9 cellular contexts compared by ENCODE assay signal in genomic region chr4:180057198-180057821, GRCh38.
DNase-seq lines count a peak whose midpoint lies in the region; ATAC-seq, FAIRE-seq and TF ChIP-seq lines count a peak whose summit lies in the region.
"Had no signal": no experiment of that assay in that cellular context is flagged by ENCODE, and none has a peak within 500 bp of the region (broad histone marks: within the 10 kb centered on the region; RNA-seq: fewer than 3 reads in every experiment).

No MANE protein-coding gene starts in this region.

- H3K27ac Mint-ChIP-seq in astrocyte (ENCODE audit: unreplicated experiment): no peak overlapping the region
- H3K27ac Mint-ChIP-seq in naive thymus-derived CD4-positive, alpha-beta T cell: peak overlapping the region in 1 of 9 donors; percentile 40

- FAIRE-seq in astrocyte (lab: Jason Lieb, UNC): no peak

- H2AFZ ChIP-seq in astrocyte (ENCODE audit: low read depth, low read length): peak overlapping the region; percentile 94

- CTCF ChIA-PET in naive thymus-derived CD4-positive, alpha-beta T cell (lab: Charles Lee): no interaction called here

- no peak for TF ChIP-seq CTCF in astrocyte (IDR thresholded peaks at IDR 0.05; ENCODE audit: insufficient read depth, low read depth, low read length)

- H3K27me3 Mint-ChIP-seq in astrocyte (ENCODE audit: low read depth, unreplicated experiment): peaks cover 27% of the 10 kb centered on the region
- H3K27me3 Mint-ChIP-seq in naive thymus-derived CD4-positive, alpha-beta T cell: peaks cover 35 to 56% (median 42%) of the 10 kb centered on the region in 5 donors

- DNase-seq in ELF-1 (ENCODE audit: low read depth, low spot score): peak; percentile 27
- DNase-seq in Jurkat, Clone E6-1 (ENCODE audit: low read depth, low spot score): peak; percentile 3
- DNase-seq in astrocyte (ENCODE audit: low read depth): no peak
- no peak for DNase-seq in naive thymus-derived CD4-positive, alpha-beta T cell
- DNase-seq in NCI-H2196 (lab: John Stamatoyannopoulos, UW; ENCODE audit: unreplicated experiment): no peak
- no peak for DNase-seq in activated CD4-positive, alpha-beta T cell treated with anti-CD3 and anti-CD28 coated beads for 4 hours

- no peaks in the 10 kb centered on the region for H3K79me2 ChIP-seq in astrocyte (ENCODE audit: insufficient read depth, low read length)

- H3K36me3 Mint-ChIP-seq in astrocyte (ENCODE audit: low read depth, unreplicated experiment): no peaks in the 10 kb centered on the region
- H3K36me3 Mint-ChIP-seq in naive thymus-derived CD4-positive, alpha-beta T cell: peaks cover 0 to 4% (median 0%) of the 10 kb centered on the region in 5 donors

- H3K9ac ChIP-seq in astrocyte (ENCODE audit: low read length): no peak overlapping the region

- H3K27me3 ChIP-seq in astrocyte (ENCODE audit: insufficient read depth, low read length): peaks cover 21% of the 10 kb centered on the region
- H3K27me3 ChIP-seq in naive thymus-derived CD4-positive, alpha-beta T cell (ENCODE audit: control insufficient read depth in 2 of 2, insufficient read depth in 2 of 2, low read length in 2 of 2): peaks cover 0 to 6% of the 10 kb centered on the region in 2 donors

- peak overlapping the region; percentile 97 for H3K4me2 ChIP-seq in astrocyte (ENCODE audit: low read length)

- no peak for ATAC-seq in naive thymus-derived CD4-positive, alpha-beta T cell
- ATAC-seq in HG03460 (IDR thresholded peaks at IDR 0.05; ENCODE audit: unreplicated experiment) (no peak), GM19467 (IDR thresholded peaks at IDR 0.05; ENCODE audit: unreplicated experiment) (no peak)

- H4K20me1 ChIP-seq in astrocyte (ENCODE audit: insufficient read depth, low read length): no peaks in the 10 kb centered on the region

- H3K36me3 ChIP-seq in astrocyte (ENCODE audit: insufficient read depth, low read length): no peaks in the 10 kb centered on the region
- no peaks in the 10 kb centered on the region for H3K36me3 ChIP-seq in naive thymus-derived CD4-positive, alpha-beta T cell (ENCODE audit: control insufficient read depth in 2 of 3, insufficient read depth in 3 of 3, low read length in 3 of 3)

- H3K4me1 Mint-ChIP-seq in astrocyte (ENCODE audit: low read depth, unreplicated experiment): peaks cover 6% of the 10 kb centered on the region
- H3K4me1 Mint-ChIP-seq in naive thymus-derived CD4-positive, alpha-beta T cell: peaks cover 0 to 15% (median 10%) of the 10 kb centered on the region in 7 donors

- H3K4me3 ChIP-seq in Jurkat, Clone E6-1 (ENCODE audit: low read length): no peak overlapping the region
- H3K4me3 ChIP-seq in astrocyte (ENCODE audit: insufficient read depth, low read depth, low read length): peak overlapping the region; percentile 61
- no peak overlapping the region for H3K4me3 ChIP-seq in naive thymus-derived CD4-positive, alpha-beta T cell (ENCODE audit: low read length)

- peak overlapping the region; percentile 80 for H3K4me3 Mint-ChIP-seq in astrocyte (ENCODE audit: unreplicated experiment)
- peak overlapping the region in 8 of 10 donors; percentile 16 to 71 (median 54) for H3K4me3 Mint-ChIP-seq in naive thymus-derived CD4-positive, alpha-beta T cell

- intact Hi-C loops in naive thymus-derived CD4-positive, alpha-beta T cell (cut with micrococcal nuclease): no loop called here

- H3K4me1 ChIP-seq in astrocyte (ENCODE audit: insufficient read depth, low read length): peaks cover 10% of the 10 kb centered on the region
- no peaks in the 10 kb centered on the region for H3K4me1 ChIP-seq in naive thymus-derived CD4-positive, alpha-beta T cell (ENCODE audit: control insufficient read depth in 2 of 2, insufficient read depth in 2 of 2, low read length in 2 of 2)

- H3K9me3 ChIP-seq in astrocyte (ENCODE audit: insufficient read depth, low read depth, low read length): no peaks in the 10 kb centered on the region
- H3K9me3 ChIP-seq in naive thymus-derived CD4-positive, alpha-beta T cell (ENCODE audit: control insufficient read depth in 2 of 3, low read length in 3 of 3): no peaks in the 10 kb centered on the region

- POLR2A ChIA-PET in naive thymus-derived CD4-positive, alpha-beta T cell (lab: Charles Lee): no interaction called here

- no peaks in the 10 kb centered on the region for H3K9me3 Mint-ChIP-seq in astrocyte (ENCODE audit: unreplicated experiment)
- H3K9me3 Mint-ChIP-seq in naive thymus-derived CD4-positive, alpha-beta T cell: peaks cover 0 to 8% (median 4%) of the 10 kb centered on the region in 11 donors

- H3K27ac ChIP-seq in astrocyte (ENCODE audit: low read depth, low read length): no peak overlapping the region
- H3K27ac ChIP-seq in naive thymus-derived CD4-positive, alpha-beta T cell (ENCODE audit: low read depth, low read length): no peak overlapping the region
- H3K27ac ChIP-seq: skin epidermis had no signal

Comparison
In these comparisons a context has a peak if more than half of its experiments do, and no peak if none do; other contexts are left out.
1. DNase-seq: peak in ELF-1 (single experiment) and Jurkat, Clone E6-1 (single experiment); none in astrocyte (single experiment), naive thymus-derived CD4-positive, alpha-beta T cell (0 of 9), NCI-H2196 (single experiment) and activated CD4-positive, alpha-beta T cell treated with anti-CD3 and anti-CD28 coated beads for 4 hours (0 of 2).